20 cellular contexts compared by ENCODE assay signal in the genomic region with DNA sequence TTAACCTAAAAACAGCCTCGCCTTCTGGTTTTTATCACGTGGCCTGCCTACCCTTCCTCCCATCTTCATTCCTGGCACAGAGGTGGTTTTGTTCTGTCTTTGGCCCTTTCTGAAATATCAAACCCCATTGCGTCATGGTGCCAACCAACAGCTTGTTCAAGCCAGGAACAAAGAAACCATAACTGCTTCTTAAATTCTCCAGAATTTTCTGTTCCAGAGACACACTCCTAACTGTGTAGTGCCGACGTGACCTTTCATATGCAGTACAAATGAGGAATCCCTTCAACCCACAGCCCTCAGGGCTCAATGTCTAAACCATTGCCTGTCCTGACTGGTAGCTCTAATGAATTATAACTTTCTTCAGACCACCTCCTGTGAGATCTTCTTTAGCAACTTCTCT.
DNase-seq lines count a peak whose midpoint lies in the region; TF ChIP-seq lines count a peak whose summit lies in the region.
"Had no signal": no experiment of that assay in that cellular context is flagged by ENCODE, and none has a peak within 500 bp of the region (broad histone marks: within the 10 kb centered on the region; RNA-seq: fewer than 3 reads in every experiment).

No MANE protein-coding gene starts in this region.

- H3K27ac Mint-ChIP-seq in neural progenitor cell (peak overlapping the region; percentile 77), nephron progenitor cell (no peak overlapping the region), Caco-2 (ENCODE audit: unreplicated experiment) (no peak overlapping the region)
- H3K27ac Mint-ChIP-seq: CD14-positive monocyte; CD4-positive, alpha-beta memory T cell; CD4-positive, CD25-positive, alpha-beta regulatory T cell; CD8-positive, alpha-beta memory T cell had no signal

- H3K27me3 ChIP-seq in neural progenitor cell (no peaks in the 10 kb centered on the region), Caco-2 (replicated peaks; ENCODE audit: control insufficient read depth, insufficient read depth, low read length) (peaks cover 1% of the 10 kb centered on the region; the same call in 1 of the 2 replicates)
- H3K27me3 ChIP-seq: BE2C, BLaER1 had no signal

- TF ChIP-seq CTCF in neural progenitor cell (IDR thresholded peaks at IDR 0.05) = no peak
- TF ChIP-seq CTCF in nephron progenitor cell (IDR thresholded peaks at IDR 0.05) = no peak
- no peak for TF ChIP-seq CTCF in Caco-2 (IDR thresholded peaks at IDR 0.05; ENCODE audit: insufficient read depth in 1 of 2, low read depth in 1 of 2, low read length in 1 of 2, severe bottlenecking in 1 of 2, unreplicated experiment in 1 of 2)

- H3K9ac ChIP-seq in neural progenitor cell = no peak overlapping the region
- H3K9ac ChIP-seq: BLaER1 had no signal

- DNase-seq in RPMI7951 (ENCODE audit: low read depth) (peak; percentile 9), epidermal melanocyte (ENCODE audit: insufficient read length, low spot score) (peak; percentile 31), neural progenitor cell (ENCODE audit: low spot score) (no peak), nephron progenitor cell (no peak), Caco-2 (no peak), NCI-H1694 treated with DMSO at 0.1 percent for 48 hours (lab: John Stamatoyannopoulos, UW) (no peak)
- no peak for DNase-seq in stimulated activated CD4-positive, alpha-beta T cell treated with anti-CD3 and anti-CD28 coated beads, Interleukin-2, amount 100 ng/mL, for 48 hours
- DNase-seq: 8988T; ACHN; BE2C; C1 segment of cervical spinal cord; Calu3; CD4-positive, alpha-beta memory T cell; CD4-positive, CD25-positive, alpha-beta regulatory T cell; CD8-positive, alpha-beta memory T cell; COR-L47; DMS79 treated with DMSO at 0.1 percent for 48 hours; GF-D8 had no signal

- H3K79me2 ChIP-seq in neural progenitor cell (ENCODE audit: low read depth) = no peaks in the 10 kb centered on the region

- no peaks in the 10 kb centered on the region for H3K4me1 Mint-ChIP-seq in neural progenitor cell
- H3K4me1 Mint-ChIP-seq in nephron progenitor cell = peaks cover 3% of the 10 kb centered on the region
- no peaks in the 10 kb centered on the region for H3K4me1 Mint-ChIP-seq in Caco-2 (ENCODE audit: low read depth, unreplicated experiment)
- H3K4me1 Mint-ChIP-seq: CD14-positive monocyte; CD4-positive, alpha-beta memory T cell; CD4-positive, CD25-positive, alpha-beta regulatory T cell; CD8-positive, alpha-beta memory T cell had no signal

- H3K4me3 Mint-ChIP-seq in neural progenitor cell (no peak overlapping the region), nephron progenitor cell (no peak overlapping the region), Caco-2 (ENCODE audit: unreplicated experiment) (no peak overlapping the region)
- H3K4me3 Mint-ChIP-seq: CD14-positive monocyte; CD4-positive, alpha-beta memory T cell; CD4-positive, CD25-positive, alpha-beta regulatory T cell; CD8-positive, alpha-beta memory T cell had no signal

- H3K36me3 ChIP-seq in neural progenitor cell (no peaks in the 10 kb centered on the region), Caco-2 (ENCODE audit: control insufficient read depth, insufficient read depth, low read length) (no peaks in the 10 kb centered on the region)
- H3K36me3 ChIP-seq: BE2C, BLaER1 had no signal

- POLR2A ChIA-PET in Caco-2 (lab: Charles Lee) = no interaction called here

- H3K27ac ChIP-seq in neural progenitor cell = no peak overlapping the region
- H3K27ac ChIP-seq: BLaER1 had no signal

- CTCF ChIA-PET in Caco-2 (lab: Charles Lee) = no interaction called here

- H3K4me3 ChIP-seq in neural progenitor cell (no peak overlapping the region), Caco-2 (ENCODE audit: low read depth, low read length) (no peak overlapping the region)
- H3K4me3 ChIP-seq: BLaER1 had no signal

- H3K27me3 Mint-ChIP-seq in neural progenitor cell (ENCODE audit: insufficient read depth, low read depth) (no peaks in the 10 kb centered on the region), nephron progenitor cell (ENCODE audit: low read depth, poor library complexity) (peaks cover 15% of the 10 kb centered on the region), Caco-2 (ENCODE audit: insufficient read depth, unreplicated experiment) (peaks cover 12% of the 10 kb centered on the region)

- H3K9me3 Mint-ChIP-seq in neural progenitor cell (peaks cover 5% of the 10 kb centered on the region), nephron progenitor cell (peaks cover 4% of the 10 kb centered on the region), Caco-2 (ENCODE audit: unreplicated experiment) (no peaks in the 10 kb centered on the region)

- H4K20me1 ChIP-seq in neural progenitor cell (ENCODE audit: low read depth) = no peaks in the 10 kb centered on the region
- H4K20me1 ChIP-seq: BLaER1 had no signal

- no peaks in the 10 kb centered on the region for H3K36me3 Mint-ChIP-seq in neural progenitor cell
- no peaks in the 10 kb centered on the region for H3K36me3 Mint-ChIP-seq in nephron progenitor cell (ENCODE audit: low read depth)
- no peaks in the 10 kb centered on the region for H3K36me3 Mint-ChIP-seq in Caco-2 (ENCODE audit: insufficient read depth, unreplicated experiment)
- H3K36me3 Mint-ChIP-seq: CD14-positive monocyte; CD4-positive, alpha-beta memory T cell; CD4-positive, CD25-positive, alpha-beta regulatory T cell; CD8-positive, alpha-beta memory T cell had no signal

- H3K9me3 ChIP-seq in neural progenitor cell (ENCODE audit: low read depth) = no peaks in the 10 kb centered on the region
- no peaks in the 10 kb centered on the region for H3K9me3 ChIP-seq in Caco-2
- H3K9me3 ChIP-seq: BE2C had no signal

- H3K4me1 ChIP-seq in neural progenitor cell (no peaks in the 10 kb centered on the region), Caco-2 (0 out of 2 replicates have a peak, but pooled peaks cover 6% of the 10 kb centered on the region)

- intact Hi-C loops in Caco-2 (cut with micrococcal nuclease; ENCODE audit: unreplicated experiment) = no loop called here

- H3F3A ChIP-seq in neural progenitor cell (ENCODE audit: low read depth) = no peaks in the 10 kb centered on the region

- no peak overlapping the region for H3K4me2 ChIP-seq in neural progenitor cell
- H3K4me2 ChIP-seq: BLaER1 had no signal

- H2AFZ ChIP-seq in neural progenitor cell (replicated peaks) = no peak overlapping the region

- no TSS peak for BruUV-seq in Caco-2 (replicated peaks; lab: Mats Ljungman, UMichigan)

Comparison
In these comparisons a context has a peak if more than half of its experiments do, and no peak if none do; other contexts are left out.
1. DNase-seq: peak in RPMI7951 (single experiment) and epidermal melanocyte (single experiment); none in neural progenitor cell (single experiment), nephron progenitor cell (single experiment), Caco-2 (0 of 2), NCI-H1694 treated with DMSO at 0.1 percent for 48 hours (single experiment) and stimulated activated CD4-positive, alpha-beta T cell treated with anti-CD3 and anti-CD28 coated beads, Interleukin-2, amount 100 ng/mL, for 48 hours (0 of 2).